Comparison of ENCODE assay signal across 1 cellular context in genomic region chr21:43728467-43729390, GRCh38.
A peak's percentile ranks its signal among the peaks of the same experiment; 100 is the strongest.
TF ChIP-seq lines count a peak whose summit lies in the region.

No MANE protein-coding gene starts in this region.

TF ChIP-seq in K562, 482 proteins besides CTCF, POLR2A, EP300 and RAD21 (continued from another document):
- peak; percentile 90; the same call in 1 of the 2 replicates for TF ChIP-seq ATF6 (CRISPR knock-in tag; IDR thresholded peaks at IDR 0.05)
- peak; percentile 99 for TF ChIP-seq NKRF (IDR thresholded peaks at IDR 0.05; ENCODE audit: borderline replicate concordance)
- TF ChIP-seq HSF4 (CRISPR knock-in tag; IDR thresholded peaks at IDR 0.05; ENCODE audit: borderline replicate concordance) = no peak
- no peak for TF ChIP-seq CHCHD3 (CRISPR knock-in tag; IDR thresholded peaks at IDR 0.05)
